In genomic region chr1:8474369-8474768, GRCh38 we compare ENCODE assay signal across 21 cellular contexts.
"Had no signal": no experiment of that assay in that cellular context is flagged by ENCODE, and none has a peak within 500 bp of the region (broad histone marks: within the 10 kb centered on the region; RNA-seq: fewer than 3 reads in every experiment).

No MANE protein-coding gene starts in this region.

- ATAC-seq: activated T-cell treated with anti-CD3 and anti-CD28 coated beads, Interleukin-2, amount 50 U/mL, for 72 hours; left cardiac atrium; lower lobe of right lung; stimulated activated naive B cell treated with anti-CD40 and anti-IgM and Interleukin-4, amounts not matched to agents 10 μg/mL and 1 μg/mL and 100 μg/mL, for 72 hours had no signal

- H3K4me3 ChIP-seq: lower lobe of right lung, spleen had no signal

- H3K27ac ChIP-seq: lower lobe of right lung, spleen had no signal

- FAIRE-seq: astrocyte, bronchial epithelial cell, endometrium, islet of Langerhans had no signal

- DNase-seq: activated CD8-positive, alpha-beta memory T cell treated with anti-CD3 and anti-CD28 coated beads, Interleukin-2, amount 50 U/mL, for 48 hours; activated effector memory CD4-positive, alpha-beta T cell treated with anti-CD3 and anti-CD28 coated beads, Interleukin-2, amount 50 U/mL, for 16 hours; activated T-cell treated with anti-CD3 and anti-CD28 coated beads, Interleukin-2, amount 50 U/mL, for 72 hours; cerebellar nuclear complex; cortex of kidney; erythroblast; foreskin melanocyte; glutamatergic neuron; hippocampal formation; left cardiac atrium; lower lobe of right lung; natural killer cell; posterior cingulate gyrus; retina; spleen; stimulated activated naive B cell treated with anti-CD40 and anti-IgM and Interleukin-4, amounts not matched to agents 10 μg/mL and 1 μg/mL and 100 μg/mL, for 72 hours had no signal

- H3K27ac Mint-ChIP-seq: activated naive CD4-positive, alpha-beta T cell treated with anti-CD3 and anti-CD28 coated beads, Interleukin-2, amount 50 U/mL, for 24 hours; activated T-cell treated with anti-CD3 and anti-CD28 coated beads, Interleukin-2, amount 50 U/mL, for 72 hours had no signal

- H3K9me3 Mint-ChIP-seq: activated naive CD4-positive, alpha-beta T cell treated with anti-CD3 and anti-CD28 coated beads, Interleukin-2, amount 50 U/mL, for 24 hours; activated T-cell treated with anti-CD3 and anti-CD28 coated beads, Interleukin-2, amount 50 U/mL, for 72 hours; natural killer cell; stimulated activated naive B cell treated with anti-CD40 and anti-IgM and Interleukin-4, amounts not matched to agents 10 μg/mL and 1 μg/mL and 100 μg/mL, for 72 hours had no signal

- H3K27me3 ChIP-seq: spleen had no signal

- H3K27me3 Mint-ChIP-seq: activated naive CD4-positive, alpha-beta T cell treated with anti-CD3 and anti-CD28 coated beads, Interleukin-2, amount 50 U/mL, for 24 hours; stimulated activated naive B cell treated with anti-CD40 and anti-IgM and Interleukin-4, amounts not matched to agents 10 μg/mL and 1 μg/mL and 100 μg/mL, for 72 hours had no signal

- H3K4me3 Mint-ChIP-seq: activated naive CD4-positive, alpha-beta T cell treated with anti-CD3 and anti-CD28 coated beads, Interleukin-2, amount 50 U/mL, for 24 hours; natural killer cell; stimulated activated naive B cell treated with anti-CD40 and anti-IgM and Interleukin-4, amounts not matched to agents 10 μg/mL and 1 μg/mL and 100 μg/mL, for 72 hours had no signal

- H3K36me3 ChIP-seq: lower lobe of right lung, spleen had no signal
